In the genomic region with DNA sequence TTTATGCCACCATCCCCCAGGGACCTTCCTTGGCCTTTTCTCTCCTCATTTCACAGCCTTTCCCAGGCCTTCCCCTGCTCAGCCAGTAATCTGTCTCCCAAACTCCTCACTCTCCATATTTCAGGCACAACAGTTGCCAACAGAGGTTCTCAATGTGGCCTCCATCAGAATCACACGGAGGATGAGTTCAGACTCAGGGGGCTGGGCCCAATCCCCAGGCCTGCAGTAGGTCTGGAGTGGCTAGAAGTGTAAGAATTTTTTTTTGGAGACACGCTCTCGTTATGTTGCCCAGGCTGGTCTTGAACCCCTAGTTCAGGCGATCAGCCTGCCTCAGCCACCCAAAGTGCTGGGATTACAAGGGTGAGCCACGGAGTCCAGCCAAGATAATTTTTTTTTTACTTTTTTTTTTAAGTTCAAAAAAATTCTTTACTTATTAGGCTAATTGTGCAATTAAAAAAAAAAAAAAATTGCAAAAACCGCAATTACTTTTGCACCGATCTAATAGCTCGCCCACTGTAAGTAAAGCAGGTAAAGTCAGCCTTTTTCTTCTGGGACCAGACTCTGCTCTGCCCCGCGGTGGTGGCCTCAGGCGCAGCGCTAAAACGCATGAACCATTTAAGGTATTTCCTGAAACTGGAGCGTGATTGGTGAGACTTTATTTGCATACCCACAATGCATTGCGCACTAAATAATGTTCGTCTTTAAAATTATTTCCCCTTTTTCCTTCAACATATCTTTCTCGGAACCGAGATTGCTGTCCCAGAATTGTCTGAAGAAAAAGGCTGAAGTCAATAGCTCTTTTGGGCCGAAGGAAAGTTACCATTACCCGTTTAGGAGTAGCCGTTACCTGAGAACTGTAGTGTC, we compare ENCODE assay signal across 8 cellular contexts. TPM values are rescaled to one million over a fixed set of nuclear protein-coding genes. Genes with fewer than 3 reads are reported as not detected.
A peak's percentile ranks its signal among the peaks of the same experiment; 100 is the strongest.
DNase-seq lines count a peak whose midpoint lies in the region; ATAC-seq lines count a peak whose summit lies in the region.

No MANE protein-coding gene starts in this region.

- no peaks in the 10 kb centered on the region for H3K36me3 ChIP-seq in HUES6 (ENCODE audit: control insufficient read depth, insufficient read depth, low read length)
- H3K36me3 ChIP-seq in endocrine pancreas (ENCODE audit: control insufficient read depth, insufficient read depth, low read length), result no peaks in the 10 kb centered on the region

- peak; percentile 87 for DNase-seq in COLO829 (ENCODE audit: low spot score)
- peak; percentile 93 for DNase-seq in NOMO-1 treated with dmso at 0.1 percent for 144 hours (lab: John Stamatoyannopoulos, UW; ENCODE audit: unreplicated experiment)
- peak; percentile 67 for DNase-seq in activated CD8-positive, alpha-beta memory T cell treated with anti-CD3 and anti-CD28 coated beads, Interleukin-2, amount 50 U/mL, for 24 hours (ENCODE audit: extremely low read depth)
- peak; percentile 93 for DNase-seq in mesenteric fat pad (ENCODE audit: low spot score)
- peak; percentile 83 for DNase-seq in stimulated activated CD8-positive, alpha-beta memory T cell treated with anti-CD3 and anti-CD28 coated beads, Interleukin-12 subunit alpha, Interleukin-12 subunit beta, amount 100 ng/mL, for 4 hours (ENCODE audit: low read depth)

- peak overlapping the region; percentile 99 for H3K27ac ChIP-seq in HUES6 (ENCODE audit: low read depth, low read length)

- H3K27me3 ChIP-seq in HUES6 (ENCODE audit: control insufficient read depth, insufficient read depth, low read length) (no peaks in the 10 kb centered on the region), endocrine pancreas (ENCODE audit: control insufficient read depth, insufficient read depth, low read length) (no peaks in the 10 kb centered on the region)

- no peaks in the 10 kb centered on the region for H3K9me3 ChIP-seq in HUES6 (ENCODE audit: control insufficient read depth, insufficient read depth, low read depth, low read length)
- H3K9me3 ChIP-seq in endocrine pancreas (ENCODE audit: control insufficient read depth, low read length), result no peaks in the 10 kb centered on the region

- ATAC-seq in GM21423 (IDR thresholded peaks at IDR 0.05; ENCODE audit: unreplicated experiment), result peak; percentile 55

- H3K4me3 ChIP-seq in HUES6 (ENCODE audit: low read depth, low read length), result no peak overlapping the region
- peak overlapping the region; percentile 69 for H3K4me3 ChIP-seq in endocrine pancreas (ENCODE audit: control insufficient read depth, insufficient read depth, low read length)

- H3K4me1 ChIP-seq in HUES6 (ENCODE audit: control insufficient read depth, insufficient read depth, low read length) (peaks cover 7% of the 10 kb centered on the region), endocrine pancreas (ENCODE audit: control insufficient read depth, insufficient read depth, low read length) (no peaks in the 10 kb centered on the region)

- H3K9ac ChIP-seq in HUES6 (ENCODE audit: low read length) (peak overlapping the region; percentile 90), endocrine pancreas (ENCODE audit: control insufficient read depth, insufficient read depth, low read length) (no peak overlapping the region)

RNA-seq across cellular contexts. Expression of gene KIAA2013, which starts 18.7 kb away (rescaled TPM):
- total RNA-seq in mesenteric fat pad, result 35.9 TPM

RNA-seq across cellular contexts. Expression of gene PLOD1, which starts 27.0 kb away (rescaled TPM):
- 66.9 TPM for total RNA-seq in mesenteric fat pad

RNA-seq across cellular contexts. Expression of gene NPPB, which starts 48.8 kb away (rescaled TPM):
- total RNA-seq in mesenteric fat pad, result not detected

RNA-seq across cellular contexts. Expression of gene NPPA, which starts 59.9 kb away (rescaled TPM):
- not detected for total RNA-seq in mesenteric fat pad
